Comparison of ENCODE assay signal across 11 cellular contexts in the genomic region with DNA sequence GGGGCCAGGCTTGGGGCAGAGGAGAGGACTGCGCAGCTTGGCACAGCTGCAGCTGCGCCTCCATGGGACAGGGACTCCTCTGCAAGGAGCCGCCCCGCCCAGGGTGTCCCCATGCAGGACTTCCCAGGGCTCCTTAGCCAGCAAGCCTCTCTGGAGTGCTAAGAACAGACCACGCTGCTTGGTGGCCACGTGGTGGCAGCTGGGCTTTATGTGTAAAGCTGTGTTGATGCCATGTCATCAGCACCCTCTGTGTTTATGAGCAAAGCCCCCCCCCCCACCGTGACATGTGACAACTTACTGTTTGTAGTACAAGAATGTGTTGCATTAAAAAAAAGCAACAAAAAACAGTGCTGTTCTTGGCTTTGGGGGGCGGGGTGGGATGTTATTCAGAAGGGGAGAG.
"Had no signal": no experiment of that assay in that cellular context is flagged by ENCODE, and none has a peak within 500 bp of the region (broad histone marks: within the 10 kb centered on the region; RNA-seq: fewer than 3 reads in every experiment).

No MANE protein-coding gene starts in this region.

- H3K27me3 ChIP-seq: cardiac muscle cell, suprapubic skin had no signal

- H3K4me3 ChIP-seq: cardiac muscle cell, heart right ventricle, suprapubic skin, upper lobe of left lung had no signal

- H3K36me3 ChIP-seq: cardiac muscle cell, heart right ventricle, suprapubic skin, upper lobe of left lung had no signal

- DNase-seq: activated CD4-positive, alpha-beta T cell treated with anti-CD3 and anti-CD28 coated beads for 1 hour; activated CD4-positive, alpha-beta T cell treated with anti-CD3 and anti-CD28 coated beads, Interleukin-2, amount 50 U/mL, for 48 hours; activated CD8-positive, alpha-beta memory T cell treated with anti-CD3 and anti-CD28 coated beads, Interleukin-2, amount 10 ng/mL, durations not matched to agents 7 days and 5 days; activated T-cell treated with anti-CD3 and anti-CD28 coated beads, Interleukin-2, amount 50 U/mL, for 4 hours; effector CD4-positive, alpha-beta T cell; heart right ventricle; natural killer cell; stimulated activated naive CD4-positive, alpha-beta T cell had no signal

- H3K27ac ChIP-seq: cardiac muscle cell, heart right ventricle, suprapubic skin, upper lobe of left lung had no signal

- H3K9me3 ChIP-seq: heart right ventricle, suprapubic skin, upper lobe of left lung had no signal
